ENCODE assay signal across 1 cellular context in the genomic region with DNA sequence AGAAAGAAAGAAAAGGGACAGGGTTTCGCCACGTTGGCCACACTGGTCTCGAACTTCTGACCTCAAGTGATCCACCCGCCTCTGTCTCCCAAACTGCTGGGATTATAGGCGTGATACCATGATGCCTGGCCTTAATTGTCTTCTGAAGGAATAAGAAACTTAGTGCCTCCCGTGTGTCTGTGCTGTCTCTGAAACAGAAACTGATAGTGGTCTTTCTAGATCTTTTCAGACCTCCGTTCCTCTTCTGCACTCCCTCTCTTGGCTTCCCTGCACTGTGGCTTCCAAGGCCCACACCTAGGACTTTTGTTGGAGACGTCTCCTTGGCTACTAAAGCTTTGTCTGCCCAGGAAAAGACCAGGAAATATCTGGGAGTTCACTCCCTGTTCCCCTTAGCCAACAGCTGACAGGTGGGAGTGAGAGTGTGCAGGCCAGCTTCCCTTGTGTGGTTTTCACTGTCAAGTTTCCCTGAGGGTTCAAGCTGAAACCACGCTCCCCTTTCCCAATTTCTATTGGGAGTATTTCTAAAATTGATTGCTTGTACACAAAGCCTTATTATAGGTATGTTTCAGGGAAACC.
TF ChIP-seq lines count a peak whose summit lies in the region.

No MANE protein-coding gene starts in this region.

TF ChIP-seq in GM12878, 131 proteins besides CTCF, POLR2A, EP300 and RAD21:
- TF ChIP-seq SPI1 (IDR thresholded peaks at IDR 0.05; ENCODE audit: borderline replicate concordance, insufficient read depth, low read depth, low read length), result peak; percentile 10; the same call in 1 of the 2 replicates
- TF ChIP-seq ZZZ3 (IDR thresholded peaks at IDR 0.05; ENCODE audit: control insufficient read depth, insufficient read length, low read depth), result no peak
